In the genomic region with DNA sequence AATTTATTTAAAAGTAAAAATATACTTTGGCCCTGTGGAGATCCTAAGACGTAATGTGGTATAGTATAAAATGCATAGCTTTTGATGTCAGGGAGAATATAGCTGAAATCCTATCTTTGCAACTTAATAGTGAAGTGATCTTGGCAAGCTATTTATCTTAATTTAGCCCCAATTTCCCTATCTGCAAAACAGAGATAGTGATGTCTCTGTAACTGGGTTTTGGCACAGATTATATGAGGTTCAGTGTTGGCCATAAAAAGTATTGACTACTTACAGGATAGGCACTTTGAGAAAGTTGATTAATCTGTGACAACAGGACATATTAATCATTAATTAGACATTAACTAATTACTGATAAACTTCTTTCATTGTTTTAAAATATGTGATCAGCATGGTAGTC, we compare ENCODE assay signal across 6 cellular contexts.
"Had no signal": no experiment of that assay in that cellular context is flagged by ENCODE, and none has a peak within 500 bp of the region (broad histone marks: within the 10 kb centered on the region; RNA-seq: fewer than 3 reads in every experiment).

No MANE protein-coding gene starts in this region.

- ATAC-seq: HepG2, K562 had no signal

- H3K4me3 ChIP-seq: K562 had no signal

- H3K27ac ChIP-seq: HL-60 had no signal

- DNase-seq: IMR-90, KBM-7, KG1 had no signal
